Comparison of ENCODE assay signal across 11 cellular contexts in genomic region chr1:245999697-246000637, GRCh38.
A peak's percentile ranks its signal among the peaks of the same experiment; 100 is the strongest.
DNase-seq lines count a peak whose midpoint lies in the region; ATAC-seq and TF ChIP-seq lines count a peak whose summit lies in the region.
"Had no signal": no experiment of that assay in that cellular context is flagged by ENCODE, and none has a peak within 500 bp of the region (broad histone marks: within the 10 kb centered on the region; RNA-seq: fewer than 3 reads in every experiment).

No MANE protein-coding gene starts in this region.

- H3K36me3 ChIP-seq in aorta (ENCODE audit: control insufficient read depth in 1 of 2, insufficient read depth in 2 of 2, low read length in 1 of 2), result no peaks in the 10 kb centered on the region
- H3K36me3 ChIP-seq in Peyer's patch, result no peaks in the 10 kb centered on the region
- H3K36me3 ChIP-seq: BLaER1 treated with 17β-estradiol and CSF1 and Interleukin-3, amounts not matched to agents 10 nM and 100 nM had no signal

- TF ChIP-seq POLR2A in Peyer's patch (IDR thresholded peaks at IDR 0.05), result no peak

- H3K4me1 Mint-ChIP-seq in WTC11, result peaks cover 30% of the 10 kb centered on the region
- H3K4me1 Mint-ChIP-seq: central memory CD8-positive, alpha-beta T cell had no signal

- no peaks in the 10 kb centered on the region for H3K36me3 Mint-ChIP-seq in WTC11

- POLR2A ChIA-PET in WTC11 (lab: Charles Lee), result interaction anchor here (0.6 kb wide), 1 partner anchor 127 kb away, joined by 3 read pairs; no protein-coding TSS in a partner anchor

- DNase-seq in GM13977 (ENCODE audit: low spot score), result peak; percentile 33
- DNase-seq in WTC11 (ENCODE audit: low spot score), result no peak
- no peak for DNase-seq in aorta
- no peak for DNase-seq in ecto neural progenitor cell (ENCODE audit: low spot score)
- no peak for DNase-seq in Peyer's patch
- DNase-seq: SHP77 treated with DMSO at 0.1 percent for 48 hours had no signal

- no peak overlapping the region for H3K4me3 Mint-ChIP-seq in WTC11
- H3K4me3 Mint-ChIP-seq: central memory CD8-positive, alpha-beta T cell had no signal

- no peak overlapping the region for H3K27ac Mint-ChIP-seq in WTC11

- no peaks in the 10 kb centered on the region for H3K9me3 Mint-ChIP-seq in WTC11
- H3K9me3 Mint-ChIP-seq: central memory CD8-positive, alpha-beta T cell had no signal

- H3K4me1 ChIP-seq in aorta (ENCODE audit: control insufficient read depth in 1 of 2, insufficient read depth in 2 of 2, low read length in 2 of 2), result no peaks in the 10 kb centered on the region
- H3K4me1 ChIP-seq in Peyer's patch, result peaks cover 0 to 6% (median 2%) of the 10 kb centered on the region in 4 donors

- intact Hi-C loops in aorta (cut with DNase I), result loop anchor here in 1 of 2 donors (10.0 kb wide), 1 partner anchor 845 kb away; the partner anchor contains the start of gene KIF26B

- H3K27ac ChIP-seq in aorta (ENCODE audit: low read depth in 1 of 2, low read length in 2 of 2) (no peak overlapping the region), Peyer's patch (no peak overlapping the region)
- H3K27ac ChIP-seq: BLaER1 treated with 17β-estradiol and CSF1 and Interleukin-3, amounts not matched to agents 10 nM and 100 nM had no signal

- in situ Hi-C loops in GM13977 (cut with MboI; ENCODE audit: low pct_unique_long_range_greater_than_20kb, low sequenced_read_pairs, unreplicated experiment), result loop anchor here (5.0 to 25.0 kb wide), 3 partner anchors 287 to 848 kb away; partner anchors contain the start of gene KIF26B

- CTCF ChIA-PET in WTC11 (lab: Charles Lee), result interaction anchor here (0.6 to 2.4 kb wide), 3 partner anchors 111 to 847 kb away, joined by 3 to 13 read pairs (median 4); no protein-coding TSS in a partner anchor

- no peaks in the 10 kb centered on the region for H3K27me3 ChIP-seq in aorta (ENCODE audit: control insufficient read depth in 1 of 2, insufficient read depth in 2 of 2, low read length in 1 of 2)
- no peaks in the 10 kb centered on the region for H3K27me3 ChIP-seq in Peyer's patch
- H3K27me3 ChIP-seq: BLaER1 treated with 17β-estradiol and CSF1 and Interleukin-3, amounts not matched to agents 10 nM and 100 nM had no signal

- H3K4me3 ChIP-seq in aorta (ENCODE audit: low read length in 2 of 2), result no peak overlapping the region
- H3K4me3 ChIP-seq in Peyer's patch, result no peak overlapping the region
- H3K4me3 ChIP-seq: BLaER1 treated with 17β-estradiol and CSF1 and Interleukin-3, amounts not matched to agents 10 nM and 100 nM had no signal

- H3K27me3 Mint-ChIP-seq in WTC11 (ENCODE audit: low read depth), result no peaks in the 10 kb centered on the region
- H3K27me3 Mint-ChIP-seq: central memory CD8-positive, alpha-beta T cell had no signal

- 58 to 73% methylated on average over 10 of the region's 10 CpGs for WGBS in aorta, 2 donors

- no peaks in the 10 kb centered on the region for H3K9me3 ChIP-seq in aorta (ENCODE audit: control insufficient read depth, low read length)
- H3K9me3 ChIP-seq in Peyer's patch, result no peaks in the 10 kb centered on the region
- H3K9me3 ChIP-seq: BLaER1 treated with 17β-estradiol and CSF1 and Interleukin-3, amounts not matched to agents 10 nM and 100 nM had no signal

- TF ChIP-seq CTCF in GM13977 (IDR thresholded peaks at IDR 0.05; ENCODE audit: extremely low read depth, insufficient read depth, missing control alignments) (no peak), WTC11 (IDR thresholded peaks at IDR 0.05) (no peak), Peyer's patch (IDR thresholded peaks at IDR 0.05) (no peak)

- peak; percentile 77 for ATAC-seq in GM21526 (IDR thresholded peaks at IDR 0.05; ENCODE audit: low FRiP score, unreplicated experiment)
- peak; percentile 91 for ATAC-seq in HG03469 (IDR thresholded peaks at IDR 0.05; ENCODE audit: unreplicated experiment)
- ATAC-seq in WTC11, result peak; percentile 36
- ATAC-seq in aorta (ENCODE audit: low FRiP score), result no peak
- no peak for ATAC-seq in HG03097 (IDR thresholded peaks at IDR 0.05; ENCODE audit: low FRiP score, unreplicated experiment)

TF ChIP-seq in WTC11, 78 proteins besides CTCF, POLR2A, EP300 and RAD21 (continues in another document):
- TF ChIP-seq ZNF263 (CRISPR knock-in tag; IDR thresholded peaks at IDR 0.05; ENCODE audit: low read depth) (no peak), E2F1 (CRISPR knock-in tag; IDR thresholded peaks at IDR 0.05) (no peak), MAX (CRISPR knock-in tag; IDR thresholded peaks at IDR 0.05) (no peak), NFYB (CRISPR knock-in tag; conservative IDR thresholded peaks at IDR 0.05; ENCODE audit: low read depth) (no peak), ZSCAN18 (CRISPR knock-in tag; IDR thresholded peaks at IDR 0.05) (no peak), KAT7 (CRISPR knock-in tag; IDR thresholded peaks at IDR 0.05; ENCODE audit: borderline replicate concordance) (no peak), ZNF396 (CRISPR knock-in tag; IDR thresholded peaks at IDR 0.05; ENCODE audit: borderline replicate concordance) (no peak), JUN (CRISPR knock-in tag; IDR thresholded peaks at IDR 0.05) (no peak), FOXK1 (CRISPR knock-in tag; IDR thresholded peaks at IDR 0.05) (no peak), FOXP4 (CRISPR knock-in tag; IDR thresholded peaks at IDR 0.05) (no peak), GABPB1 (CRISPR knock-in tag; IDR thresholded peaks at IDR 0.05) (no peak), PREB (CRISPR knock-in tag; IDR thresholded peaks at IDR 0.05; ENCODE audit: borderline replicate concordance) (no peak), NR1H2 (CRISPR knock-in tag; IDR thresholded peaks at IDR 0.05) (no peak), ZNF423 (CRISPR knock-in tag; IDR thresholded peaks at IDR 0.05) (no peak), CDX4 (CRISPR knock-in tag; IDR thresholded peaks at IDR 0.05; ENCODE audit: borderline replicate concordance) (no peak)

Comparison
In these comparisons a context has a peak if more than half of its experiments do, and no peak if none do; other contexts are left out.
1. ATAC-seq: peak in GM21526 (single experiment), HG03469 (single experiment) and WTC11 (single experiment); none in aorta (single experiment) and HG03097 (single experiment).